Comparison of ENCODE assay signal across 9 cellular contexts in genomic region chr7:130486963-130487324, GRCh38. TPM values are rescaled to one million over a fixed set of nuclear protein-coding genes. Genes with fewer than 3 reads are reported as not detected.
A peak's percentile ranks its signal among the peaks of the same experiment; 100 is the strongest.
DNase-seq lines count a peak whose midpoint lies in the region; ATAC-seq and TF ChIP-seq lines count a peak whose summit lies in the region.
"Had no signal": no experiment of that assay in that cellular context is flagged by ENCODE, and none has a peak within 500 bp of the region (broad histone marks: within the 10 kb centered on the region; RNA-seq: fewer than 3 reads in every experiment).

No MANE protein-coding gene starts in this region.

- no peak overlapping the region for H3K23ac ChIP-seq in H9 (ENCODE audit: insufficient read length, low read depth, low read length)

- peak overlapping the region; percentile 80 to 86 for H3K4me3 Mint-ChIP-seq in H9

- H2BK15ac ChIP-seq in H9 (ENCODE audit: low read depth, low read length), result no peak overlapping the region

- H4K5ac ChIP-seq in H9 (ENCODE audit: insufficient read length, low read depth, low read length), result no peak overlapping the region

- H3K27me3 ChIP-seq in H9 (ENCODE audit: insufficient read depth, low read length), result no peaks in the 10 kb centered on the region
- H3K27me3 ChIP-seq: SJSA1 had no signal

- no peak overlapping the region for H3K18ac ChIP-seq in H9 (ENCODE audit: insufficient read length, low read depth, low read length)

- no peaks in the 10 kb centered on the region for H3K79me1 ChIP-seq in H9 (ENCODE audit: insufficient read depth, low read depth, low read length, poor library complexity, severe bottlenecking)

- no peak for TF ChIP-seq CTCF in H9 (conservative IDR thresholded peaks at IDR 0.05)

- H4K8ac ChIP-seq in H9 (replicated peaks; ENCODE audit: insufficient read length, low read depth, low read length), result no peak overlapping the region

- no peak overlapping the region for H2AFZ ChIP-seq in H9 (ENCODE audit: low read length)

- H3K4me2 ChIP-seq in H9 (ENCODE audit: insufficient read depth, insufficient read length, low read length), result peak overlapping the region; percentile 64

- no peak overlapping the region for H2BK5ac ChIP-seq in H9 (ENCODE audit: insufficient read length, low read length)

- peak overlapping the region in 2 of 3 experiments; percentile 16 to 80; a peak in 2 of 7 replicates for H3K27ac Mint-ChIP-seq in H9

- no peak overlapping the region for H3T11ph ChIP-seq in H9 (ENCODE audit: low read length)

- no peaks in the 10 kb centered on the region for H4K20me1 ChIP-seq in H9 (ENCODE audit: control insufficient read depth, insufficient read depth, insufficient read length)

- H3K4me1 Mint-ChIP-seq in H9, result peaks cover 28 to 45% of the 10 kb centered on the region in 2 experiments

- no peak overlapping the region for H2AK5ac ChIP-seq in H9 (ENCODE audit: insufficient read length, low read length)

- peaks cover 11 to 28% (median 23%) of the 10 kb centered on the region in 3 experiments for H3K36me3 Mint-ChIP-seq in H9 (ENCODE audit: insufficient read depth in 1 of 3, low read depth in 3 of 3)

- no CpG with 5 or more reads among the region's 4 CpGs for WGBS in H9 (ENCODE audit: extremely low coverage, insufficient read length, low lambda C conversion rate)

- H3K79me2 ChIP-seq in H9 (ENCODE audit: insufficient read depth, low read length), result peaks cover 3% of the 10 kb centered on the region; the same call in 1 of the 2 replicates

- no peak overlapping the region for H3K4ac ChIP-seq in H9 (ENCODE audit: low read depth, low read length)

- H3K23me2 ChIP-seq in H9 (ENCODE audit: insufficient read length, low read depth, low read length, poor library complexity, severe bottlenecking), result peaks cover 25% of the 10 kb centered on the region

- no peak overlapping the region for H4K91ac ChIP-seq in H9 (ENCODE audit: insufficient read length, low read depth, low read length)

- peak; percentile 61 for ATAC-seq in esophagus mucosa

- H3K56ac ChIP-seq in H9 (ENCODE audit: insufficient read length, low read depth, low read length), result no peak overlapping the region

- H3K9ac ChIP-seq in H9 (ENCODE audit: extremely low read depth, insufficient read length, low read length), result peak overlapping the region; percentile 72

- H3K9me3 Mint-ChIP-seq in H9, result peaks cover 3 to 7% of the 10 kb centered on the region in 2 experiments; a peak in 2 of 5 replicates

- H3K9me3 ChIP-seq in H9 (ENCODE audit: control insufficient read depth, low read depth, low read length), result no peaks in the 10 kb centered on the region

- DNase-seq in H9 (no peak), RKO (ENCODE audit: low spot score) (peak; percentile 23), renal cortical epithelial cell (ENCODE audit: low read depth) (peak; percentile 77), EL (no peak), SKM-1 treated with dmso at 0.1 percent for 144 hours (lab: John Stamatoyannopoulos, UW; ENCODE audit: unreplicated experiment) (no peak)
- DNase-seq in stimulated activated CD4-positive, alpha-beta T cell treated with anti-CD3 and anti-CD28 coated beads, Interleukin-4, amount 100 ng/mL, for 1 hour, result no peak
- DNase-seq in effector CD4-positive, alpha-beta T cell, result no peak

- no peak overlapping the region for H2BK20ac ChIP-seq in H9 (ENCODE audit: low read depth, low read length, poor library complexity, severe bottlenecking)

- no peak overlapping the region for H2BK120ac ChIP-seq in H9 (ENCODE audit: low read depth, low read length, poor library complexity, severe bottlenecking)

- peak overlapping the region; percentile 90 for H3K14ac ChIP-seq in H9 (ENCODE audit: insufficient read depth, low read length)

- H3K27ac ChIP-seq in H9 (ENCODE audit: insufficient read length, low read depth, low read length), result no peak overlapping the region
- H3K27ac ChIP-seq: SJSA1 had no signal

- H3K4me1 ChIP-seq in H9 (ENCODE audit: insufficient read depth, low read length), result peaks cover 6% of the 10 kb centered on the region; the same call in 1 of the 2 replicates

- peaks cover 57% of the 10 kb centered on the region for H3K27me3 Mint-ChIP-seq in H9 (ENCODE audit: low read depth)

- no peak overlapping the region for H2BK12ac ChIP-seq in H9 (ENCODE audit: insufficient read length, low read depth, low read length)

RNA-seq across cellular contexts. Expression of gene MEST, which starts 4.9 kb away (rescaled TPM):
- total RNA-seq in H9 (2021) (112 and 113 TPM in 2 replicates), esophagus mucosa (9.5 TPM), renal cortical epithelial cell (6.1 and 66.2 TPM in 2 replicates)

RNA-seq across cellular contexts. Expression of gene CEP41, which starts 46.1 kb away (rescaled TPM):
- total RNA-seq in H9 (2021), result 9.2 and 9.7 TPM in 2 replicates
- total RNA-seq in esophagus mucosa, result 4.8 TPM
- total RNA-seq in renal cortical epithelial cell, result 11.3 and 18.7 TPM in 2 replicates

Comparison
In these comparisons a context has a peak if more than half of its experiments do, and no peak if none do; other contexts are left out.
1. DNase-seq: peak in RKO (single experiment) and renal cortical epithelial cell (single experiment); none in H9 (single experiment), stimulated activated CD4-positive, alpha-beta T cell treated with anti-CD3 and anti-CD28 coated beads, Interleukin-4, amount 100 ng/mL, for 1 hour (single experiment), EL (single experiment), effector CD4-positive, alpha-beta T cell (single experiment) and SKM-1 treated with dmso at 0.1 percent for 144 hours (single experiment).